In the genomic region with DNA sequence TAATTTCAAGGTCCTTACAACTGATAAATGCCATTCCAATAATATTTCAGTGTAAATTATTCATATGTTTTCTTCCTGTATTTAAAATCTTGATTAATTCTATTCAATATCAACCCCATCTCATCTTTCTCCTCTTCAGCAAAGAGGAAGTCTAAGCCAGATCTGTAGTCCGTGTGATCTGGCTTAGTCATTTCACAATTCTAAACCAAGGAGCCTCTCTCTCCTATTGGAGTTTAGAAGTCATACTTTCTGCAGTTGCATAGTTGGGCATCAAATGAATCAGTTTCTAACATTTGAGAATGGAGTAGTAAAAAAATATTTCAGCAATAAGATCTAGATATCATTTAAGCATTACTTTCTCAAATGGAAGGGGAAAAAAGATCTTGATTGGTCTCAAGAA, we compare ENCODE assay signal across 17 cellular contexts.
"Had no signal": no experiment of that assay in that cellular context is flagged by ENCODE, and none has a peak within 500 bp of the region (broad histone marks: within the 10 kb centered on the region; RNA-seq: fewer than 3 reads in every experiment).

No MANE protein-coding gene starts in this region.

- H3K27ac Mint-ChIP-seq: activated CD8-positive, alpha-beta memory T cell treated with anti-CD3 and anti-CD28 coated beads, Interleukin-2, amount 10 ng/mL, durations not matched to agents 7 days and 5 days; activated naive CD4-positive, alpha-beta T cell treated with anti-CD3 and anti-CD28 coated beads, Interleukin-2, amount 10 ng/mL, durations not matched to agents 7 days and 5 days; activated T-helper 2 cell treated with anti-CD3 and anti-CD28 coated beads, Interferon-gamma antibody, Interleukin-2, Interleukin-4, amounts not matched to agents 10 μg/mL and 5 μg/mL and 100 μg/mL, durations not matched to agents 14 hours and 24 hours and 36 hours; memory B cell; natural killer cell had no signal

- H3K27me3 Mint-ChIP-seq: activated CD8-positive, alpha-beta memory T cell treated with anti-CD3 and anti-CD28 coated beads, Interleukin-2, amount 10 ng/mL, durations not matched to agents 7 days and 5 days; activated naive CD4-positive, alpha-beta T cell treated with anti-CD3 and anti-CD28 coated beads, Interleukin-2, amount 10 ng/mL, durations not matched to agents 7 days and 5 days; memory B cell had no signal

- H3K36me3 Mint-ChIP-seq: activated CD8-positive, alpha-beta memory T cell treated with anti-CD3 and anti-CD28 coated beads, Interleukin-2, amount 10 ng/mL, durations not matched to agents 7 days and 5 days; activated naive CD4-positive, alpha-beta T cell treated with anti-CD3 and anti-CD28 coated beads, Interleukin-2, amount 10 ng/mL, durations not matched to agents 7 days and 5 days; memory B cell; natural killer cell had no signal

- DNase-seq: activated CD4-positive, alpha-beta T cell treated with anti-CD3 and anti-CD28 coated beads, Interleukin-2, amount 50 U/mL, for 48 hours; activated CD4-positive, CD25-positive, alpha-beta regulatory T cell treated with anti-CD3 and anti-CD28 coated beads, Interleukin-2, amount 50 U/mL, for 72 hours; activated CD8-positive, alpha-beta memory T cell treated with anti-CD3 and anti-CD28 coated beads, Interleukin-2, amount 10 ng/mL, durations not matched to agents 7 days and 5 days; activated naive CD4-positive, alpha-beta T cell treated with anti-CD3 and anti-CD28 coated beads, Interleukin-2, amount 10 ng/mL, durations not matched to agents 7 days and 5 days; activated T-cell treated with anti-CD3 and anti-CD28 coated beads, Interleukin-2, amount 50 U/mL, for 1 hour; erythroblast; kidney glomerular epithelial cell; left ventricle myocardium superior; natural killer cell; stimulated activated CD4-positive, alpha-beta T cell treated with anti-CD3 and anti-CD28 coated beads, Interleukin-4, amount 100 ng/mL, for 24 hours; stimulated activated naive CD4-positive, alpha-beta T cell; substantia nigra had no signal

- H3K9me3 ChIP-seq: tibial nerve, vagina had no signal

- H3K27ac ChIP-seq: tibial nerve, vagina had no signal

- H3K4me3 ChIP-seq: skin epidermis, tibial nerve, vagina had no signal

- ATAC-seq: activated CD8-positive, alpha-beta memory T cell treated with anti-CD3 and anti-CD28 coated beads, Interleukin-2, amount 10 ng/mL, durations not matched to agents 7 days and 5 days; left ventricle myocardium superior; natural killer cell had no signal

- H3K4me3 Mint-ChIP-seq: activated CD8-positive, alpha-beta memory T cell treated with anti-CD3 and anti-CD28 coated beads, Interleukin-2, amount 10 ng/mL, durations not matched to agents 7 days and 5 days; activated naive CD4-positive, alpha-beta T cell treated with anti-CD3 and anti-CD28 coated beads, Interleukin-2, amount 10 ng/mL, durations not matched to agents 7 days and 5 days; memory B cell; natural killer cell had no signal

- H3K9me3 Mint-ChIP-seq: activated naive CD4-positive, alpha-beta T cell treated with anti-CD3 and anti-CD28 coated beads, Interleukin-2, amount 10 ng/mL, durations not matched to agents 7 days and 5 days; activated T-helper 2 cell treated with anti-CD3 and anti-CD28 coated beads, Interferon-gamma antibody, Interleukin-2, Interleukin-4, amounts not matched to agents 10 μg/mL and 5 μg/mL and 100 μg/mL, durations not matched to agents 14 hours and 24 hours and 36 hours had no signal

- H3K4me1 Mint-ChIP-seq: activated CD8-positive, alpha-beta memory T cell treated with anti-CD3 and anti-CD28 coated beads, Interleukin-2, amount 10 ng/mL, durations not matched to agents 7 days and 5 days; activated naive CD4-positive, alpha-beta T cell treated with anti-CD3 and anti-CD28 coated beads, Interleukin-2, amount 10 ng/mL, durations not matched to agents 7 days and 5 days; memory B cell; natural killer cell had no signal

- H3K36me3 ChIP-seq: tibial nerve, vagina had no signal

- H3K27me3 ChIP-seq: tibial nerve, vagina had no signal

- H3K4me1 ChIP-seq: vagina had no signal
